Comparison of ENCODE assay signal across 8 cellular contexts in the genomic region with DNA sequence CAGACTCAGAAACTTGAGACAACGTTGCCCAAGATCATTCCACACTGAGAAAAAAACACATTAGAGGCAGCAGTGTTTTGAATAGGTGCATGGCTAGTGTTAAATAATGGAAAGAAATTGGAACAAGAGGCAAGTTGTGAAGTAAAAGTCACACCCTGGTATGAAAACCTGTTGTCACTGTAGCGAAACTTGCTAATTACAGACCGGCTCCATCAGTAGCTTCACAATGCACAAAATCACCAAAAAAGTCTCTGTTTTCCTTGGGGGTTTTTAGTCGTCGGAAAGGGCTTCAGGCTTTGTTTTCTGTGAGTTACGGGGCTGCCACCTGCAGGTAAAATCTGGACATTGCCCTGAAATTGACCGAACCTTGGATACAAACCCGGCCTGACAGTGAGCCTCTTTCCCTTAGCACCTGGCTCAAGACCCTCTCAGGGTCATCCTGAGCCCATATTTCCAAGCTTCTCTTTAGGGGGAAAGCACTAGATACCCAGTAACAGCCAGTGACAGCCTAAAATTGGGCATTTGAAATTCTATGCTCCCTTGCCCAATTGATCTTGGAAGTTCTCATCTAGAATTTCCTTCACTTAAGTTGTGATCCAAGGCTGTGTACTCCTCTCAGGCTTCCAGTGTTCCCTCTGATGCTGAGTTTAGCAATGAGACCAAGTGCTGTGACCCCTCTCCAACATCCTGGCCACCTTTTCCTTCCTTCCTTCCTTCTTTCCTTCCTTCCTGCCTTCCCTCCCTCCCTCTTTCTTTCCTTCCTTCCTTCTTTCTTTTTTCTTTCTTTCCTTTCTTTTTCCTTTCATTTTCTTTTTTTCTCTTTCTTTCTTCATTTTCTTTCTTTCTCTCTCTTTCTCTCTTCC. TPM values are rescaled to one million over a fixed set of nuclear protein-coding genes. Genes with fewer than 3 reads are reported as not detected.
DNase-seq lines count a peak whose midpoint lies in the region; ATAC-seq, FAIRE-seq and TF ChIP-seq lines count a peak whose summit lies in the region.

No MANE protein-coding gene starts in this region.

- no peaks in the 10 kb centered on the region for H3K9me3 Mint-ChIP-seq in chondrocyte (ENCODE audit: low read depth)

- no peak overlapping the region for H3K27ac Mint-ChIP-seq in chondrocyte (ENCODE audit: unreplicated experiment)

- peaks cover 9% of the 10 kb centered on the region for H3K4me1 Mint-ChIP-seq in chondrocyte (ENCODE audit: low read depth)

- ATAC-seq in HG02840 (IDR thresholded peaks at IDR 0.05; ENCODE audit: low FRiP score, unreplicated experiment) (peak; percentile 59), left lung (peak; percentile 90), HG03439 (IDR thresholded peaks at IDR 0.05; ENCODE audit: unreplicated experiment) (no peak)
- peak; percentile 70 to 77 for ATAC-seq in activated CD4-positive, CD25-positive, alpha-beta regulatory T cell treated with anti-CD3 and anti-CD28 coated beads, Interleukin-2, amount 50 U/mL, for 24 hours

- DNase-seq in D721Med (ENCODE audit: insufficient read length, low spot score), result peak; percentile 47
- DNase-seq in NCI-H345 treated with DMSO at 0.1 percent for 48 hours (lab: John Stamatoyannopoulos, UW; ENCODE audit: unreplicated experiment), result peak; percentile 58
- no peak for DNase-seq in chondrocyte (ENCODE audit: low spot score)
- no peak for DNase-seq in left lung
- DNase-seq in stimulated activated CD4-positive, alpha-beta T cell treated with anti-CD3 and anti-CD28 coated beads, Interleukin-4, amount 100 ng/mL, for 48 hours (ENCODE audit: low read depth in 2 of 2), result peak; percentile 55 to 64

- intact Hi-C loops in left lung (cut with DNase I), result no loop called here

- no peak for FAIRE-seq in D721Med (lab: Jason Lieb, UNC)

- H3K4me1 ChIP-seq in left lung, result peaks cover 0 to 10% of the 10 kb centered on the region in 2 donors

- H3K27ac ChIP-seq in left lung, result no peak overlapping the region

- no peaks in the 10 kb centered on the region for H3K9me3 ChIP-seq in left lung

- peaks cover 10% of the 10 kb centered on the region for H3K27me3 Mint-ChIP-seq in chondrocyte (ENCODE audit: low read depth)

- H3K4me3 Mint-ChIP-seq in chondrocyte (ENCODE audit: unreplicated experiment), result peak overlapping the region; percentile 31

- no peaks in the 10 kb centered on the region for H3K27me3 ChIP-seq in left lung

- TF ChIP-seq CTCF in D721Med (IDR thresholded peaks at IDR 0.05; ENCODE audit: insufficient read depth, missing control alignments) (peak; percentile 99), chondrocyte (IDR thresholded peaks at IDR 0.05) (peak; percentile 92), left lung (IDR thresholded peaks at IDR 0.05) (peak; percentile 57 to 74)

- H3K36me3 Mint-ChIP-seq in chondrocyte (ENCODE audit: low read depth), result no peaks in the 10 kb centered on the region

- H3K36me3 ChIP-seq in left lung, result no peaks in the 10 kb centered on the region

- no peak overlapping the region for H3K4me3 ChIP-seq in left lung

RNA-seq across cellular contexts. Expression of a gene that starts 7.2 kb away (rescaled TPM):
- total RNA-seq in chondrocyte (73.9 to 83.7 TPM (median 79.4 TPM) in 3 replicates), left lung (100 to 1,000 TPM; 110 to 214 TPM)

RNA-seq across cellular contexts. Expression of a gene that starts 43.7 kb away (rescaled TPM):
- total RNA-seq in chondrocyte, result 45.6 to 52.3 TPM (median 49.5 TPM) in 3 replicates
- total RNA-seq in left lung, result 10 to 100 TPM; 68.4 to 74.3 TPM

Comparison
In these comparisons a context has a peak if more than half of its experiments do, and no peak if none do; other contexts are left out.
1. DNase-seq: peak in D721Med (single experiment), NCI-H345 treated with DMSO at 0.1 percent for 48 hours (single experiment) and stimulated activated CD4-positive, alpha-beta T cell treated with anti-CD3 and anti-CD28 coated beads, Interleukin-4, amount 100 ng/mL, for 48 hours (2 of 2); none in chondrocyte (single experiment) and left lung (0 of 2).
2. Peak in every context shown above with its lines, with median percentiles within 50 percentile points of each other: CTCF ChIP-seq.